ENCODE assay signal across 8 cellular contexts in genomic region chr3:156382458-156383346, GRCh38.
DNase-seq lines count a peak whose midpoint lies in the region; ATAC-seq and TF ChIP-seq lines count a peak whose summit lies in the region.

No MANE protein-coding gene starts in this region.

- TF ChIP-seq CTCF in KMS-11 (conservative IDR thresholded peaks at IDR 0.05; ENCODE audit: low read depth, low read length) (peak; percentile 70), kidney epithelial cell (IDR thresholded peaks at IDR 0.05; ENCODE audit: insufficient read depth, low read length, poor library complexity, severe bottlenecking) (peak; percentile 66)

- no peak overlapping the region for H2AFZ ChIP-seq in KMS-11 (ENCODE audit: low read depth)

- H3K4me2 ChIP-seq in KMS-11, result no peak overlapping the region

- H4K20me1 ChIP-seq in KMS-11 (ENCODE audit: insufficient read depth), result no peaks in the 10 kb centered on the region

- DNase-seq in DMS153 treated with DMSO at 0.1 percent for 48 hours (lab: John Stamatoyannopoulos, UW; ENCODE audit: unreplicated experiment), result peak; percentile 15
- DNase-seq in DMS153 (lab: John Stamatoyannopoulos, UW), result no peak
- peak; percentile 2 to 5 for DNase-seq in activated CD4-positive, alpha-beta T cell treated with anti-CD3 and anti-CD28 coated beads, Interleukin-2, amount 50 U/mL, for 4 hours
- DNase-seq in kidney epithelial cell (ENCODE audit: low read depth), result no peak
- DNase-seq in C1 segment of cervical spinal cord (lab: John Stamatoyannopoulos, UW), result no peak

- no peaks in the 10 kb centered on the region for H3K79me2 ChIP-seq in KMS-11 (ENCODE audit: insufficient read depth, low read depth)

- H3K36me3 ChIP-seq in KMS-11 (ENCODE audit: insufficient read depth), result no peaks in the 10 kb centered on the region
- no peaks in the 10 kb centered on the region for H3K36me3 ChIP-seq in kidney epithelial cell (ENCODE audit: control insufficient read depth, insufficient read depth, low read length)

- no peak overlapping the region for H3K27ac ChIP-seq in KMS-11

- H3K4me1 ChIP-seq in KMS-11 (ENCODE audit: low read depth, poor library complexity, severe bottlenecking), result no peaks in the 10 kb centered on the region

- H3K4me3 ChIP-seq in KMS-11 (IDR thresholded peaks at IDR 0.05; ENCODE audit: insufficient read depth, low read depth, low read length) (no peak overlapping the region), kidney epithelial cell (ENCODE audit: low read depth, low read length) (no peak overlapping the region)

- H3K27me3 ChIP-seq in KMS-11 (ENCODE audit: insufficient read depth, low read depth) (no peaks in the 10 kb centered on the region), kidney epithelial cell (ENCODE audit: control insufficient read depth, insufficient read depth, low read length) (peaks cover 4% of the 10 kb centered on the region)

- no peak overlapping the region for H3K9ac ChIP-seq in KMS-11

- ATAC-seq in GM19025 (IDR thresholded peaks at IDR 0.05; ENCODE audit: low read depth, unreplicated experiment) (peak; percentile 58), HG02840 (IDR thresholded peaks at IDR 0.05; ENCODE audit: low FRiP score, unreplicated experiment) (no peak)

Comparison
In these comparisons a context has a peak if more than half of its experiments do, and no peak if none do; other contexts are left out.
1. DNase-seq: peak in DMS153 treated with DMSO at 0.1 percent for 48 hours (single experiment) and activated CD4-positive, alpha-beta T cell treated with anti-CD3 and anti-CD28 coated beads, Interleukin-2, amount 50 U/mL, for 4 hours (2 of 2); none in DMS153 (single experiment), kidney epithelial cell (single experiment) and C1 segment of cervical spinal cord (0 of 14).